In the genomic region with DNA sequence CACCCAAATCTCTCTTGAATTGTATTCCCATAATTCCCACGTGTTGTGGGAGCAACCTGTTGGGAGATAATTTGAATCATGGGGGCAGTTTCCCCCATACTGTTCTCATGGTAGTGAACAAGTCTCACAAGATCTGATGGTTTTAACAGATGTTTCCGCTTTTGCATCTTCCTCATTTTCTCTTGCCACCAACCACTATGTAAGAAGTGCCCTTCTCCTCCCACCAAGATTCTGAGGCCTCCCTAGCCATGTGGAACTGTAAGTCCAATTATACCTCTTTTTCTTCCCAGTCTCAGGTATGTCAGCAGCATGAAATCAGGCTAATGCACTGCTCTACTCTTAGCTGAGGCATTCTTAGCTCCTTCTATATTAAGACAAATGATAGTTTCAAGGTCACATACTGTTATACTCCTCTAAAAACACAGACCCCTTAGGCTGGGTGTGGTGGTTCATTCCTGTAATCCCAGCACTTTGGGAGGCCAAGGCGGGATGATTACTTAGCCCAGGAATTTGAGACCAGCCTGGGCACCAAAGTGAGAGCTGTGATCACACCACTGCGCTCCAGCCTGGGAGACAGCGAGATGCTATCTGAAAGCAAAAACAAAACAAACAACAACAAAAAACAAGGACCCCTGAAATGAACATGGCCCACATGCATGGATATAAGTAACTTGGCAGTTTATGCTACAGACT, we compare ENCODE assay signal across 10 cellular contexts. TPM values are rescaled to one million over a fixed set of nuclear protein-coding genes. Genes with fewer than 3 reads are reported as not detected.
DNase-seq lines count a peak whose midpoint lies in the region; ATAC-seq, FAIRE-seq and TF ChIP-seq lines count a peak whose summit lies in the region.
"Had no signal": no experiment of that assay in that cellular context is flagged by ENCODE, and none has a peak within 500 bp of the region (broad histone marks: within the 10 kb centered on the region; RNA-seq: fewer than 3 reads in every experiment).

No MANE protein-coding gene starts in this region.

- H3K4me3 ChIP-seq in BLaER1, result no peak overlapping the region
- H3K4me3 ChIP-seq: mucosa of descending colon had no signal

- peaks cover 65% of the 10 kb centered on the region for H3K4me1 Mint-ChIP-seq in T-helper 17 cell

- peaks cover 78% of the 10 kb centered on the region for H4K20me1 ChIP-seq in BLaER1

- peak overlapping the region; percentile 87 for H3K4me2 ChIP-seq in BLaER1

- no peaks in the 10 kb centered on the region for H3K27me3 ChIP-seq in BLaER1

- peaks cover 10% of the 10 kb centered on the region for H3K36me3 Mint-ChIP-seq in T-helper 17 cell (ENCODE audit: low read depth)

- no peak for ATAC-seq in T-helper 17 cell
- no peak for ATAC-seq in HG03432 (IDR thresholded peaks at IDR 0.05; ENCODE audit: unreplicated experiment)
- ATAC-seq: esophagus mucosa, mucosa of descending colon had no signal

- DNase-seq in GM12891 (ENCODE audit: insufficient read length, low spot score) (no peak), T-helper 17 cell (no peak), kidney tubule cell (ENCODE audit: low spot score) (peak; percentile 46), iPS-NIHi7 (ENCODE audit: extremely low spot score) (no peak), ACHN (no peak)
- no peak for DNase-seq in stimulated activated CD4-positive, alpha-beta T cell treated with anti-CD3 and anti-CD28 coated beads, Interleukin-1b, Interleukin-23, amount 100 ng/mL, for 48 hours
- DNase-seq: mucosa of descending colon had no signal

- peak overlapping the region; percentile 50; the same call in 1 of the 2 replicates for H3K9ac ChIP-seq in BLaER1

- peak; percentile 66 for FAIRE-seq in GM12891 (lab: Jason Lieb, UNC)

- peak overlapping the region; percentile 57 for H3K27ac ChIP-seq in BLaER1

- H3K9me3 ChIP-seq in BLaER1 (no peaks in the 10 kb centered on the region), T-helper 17 cell (ENCODE audit: control insufficient read depth, low read length, poor library complexity, severe bottlenecking) (no peaks in the 10 kb centered on the region)
- H3K9me3 ChIP-seq: mucosa of descending colon had no signal

- peaks cover 50% of the 10 kb centered on the region for H3K4me1 ChIP-seq in BLaER1

- TF ChIP-seq POLR2A in GM12891 (IDR thresholded peaks at IDR 0.05; ENCODE audit: low read depth, low read length), result no peak

- peak overlapping the region; percentile 100 for H3K27ac Mint-ChIP-seq in T-helper 17 cell

- H3K4me3 Mint-ChIP-seq in T-helper 17 cell, result peak overlapping the region; percentile 88

- in situ Hi-C loops in ACHN (cut with HindIII; ENCODE audit: low pct_ligation_motif_present, low pct_unique_long_range_greater_than_20kb, low sequenced_read_pairs), result no loop called here

- H3K36me3 ChIP-seq in BLaER1, result peaks cover 48% of the 10 kb centered on the region

- no peaks in the 10 kb centered on the region for H3K27me3 Mint-ChIP-seq in T-helper 17 cell

TF ChIP-seq in GM12891, 5 proteins besides CTCF, POLR2A, EP300 and RAD21:
- no peak for TF ChIP-seq PAX5 (IDR thresholded peaks at IDR 0.05; ENCODE audit: insufficient read depth, low read length, severe bottlenecking)
- TF ChIP-seq POU2F2 (IDR thresholded peaks at IDR 0.05; ENCODE audit: low read depth, low read length), result no peak
- TF ChIP-seq SPI1 (IDR thresholded peaks at IDR 0.05; ENCODE audit: low read depth, low read length), result peak; percentile 51
- TF ChIP-seq POLR2AphosphoS5 (IDR thresholded peaks at IDR 0.05; ENCODE audit: low read depth, low read length), result no peak
- TF ChIP-seq TAF1 (IDR thresholded peaks at IDR 0.05; ENCODE audit: low read depth, low read length), result no peak
TF ChIP-seq in GM12891: peak in this region for 1.

RNA-seq across cellular contexts. Expression of gene SCAF11, which starts 3.6 kb away (rescaled TPM):
- polyA plus RNA-seq in GM12891 (2012; ENCODE audit: low read depth, missing spikeins), result 50.9 TPM
- total RNA-seq in T-helper 17 cell, result 100 to 1,000 TPM; 165 to 166 TPM
